Comparison of ENCODE assay signal across 30 cellular contexts in genomic region chr13:113164492-113164891, GRCh38. TPM values are rescaled to one million over a fixed set of nuclear protein-coding genes. Genes with fewer than 3 reads are reported as not detected.
DNase-seq lines count a peak whose midpoint lies in the region; ATAC-seq, FAIRE-seq and TF ChIP-seq lines count a peak whose summit lies in the region.
"Had no signal": no experiment of that assay in that cellular context is flagged by ENCODE, and none has a peak within 500 bp of the region (broad histone marks: within the 10 kb centered on the region; RNA-seq: fewer than 3 reads in every experiment).

No MANE protein-coding gene starts in this region.

- peaks cover 0 to 7% of the 10 kb centered on the region in 2 donors for H3K9me3 Mint-ChIP-seq in effector memory CD8-positive, alpha-beta T cell
- H3K9me3 Mint-ChIP-seq: dendritic cell treated with granulocyte-macrophage colony-stimulating factor and Interleukin-4, amounts not matched to agents 40 ng/mL and 50 ng/mL, for 4 days had no signal

- WGBS in HepG2 (ENCODE audit: low lambda C conversion rate), result 93% methylated on average over 12 of the region's 12 CpGs

- H3K4me1 ChIP-seq in DND-41 (ENCODE audit: insufficient read depth, low read length) (no peaks in the 10 kb centered on the region; the same call in 1 of the 2 replicates), HepG2 (ENCODE audit: insufficient read depth, low read length) (peaks cover 19% of the 10 kb centered on the region)
- H3K4me1 ChIP-seq: gastroesophageal sphincter, upper lobe of right lung had no signal

- BruUV-seq in HepG2 (replicated peaks; lab: Mats Ljungman, UMichigan), result no TSS peak

- TF ChIP-seq POLR2A in HepG2 (IDR thresholded peaks at IDR 0.05; ENCODE audit: insufficient read depth in 1 of 2, low read depth in 2 of 2, low read length in 2 of 2), result no peak

- H3K27me3 Mint-ChIP-seq in effector memory CD8-positive, alpha-beta T cell, result no peaks in the 10 kb centered on the region

- H3K79me2 ChIP-seq in DND-41 (ENCODE audit: insufficient read depth, low read length), result no peaks in the 10 kb centered on the region
- H3K79me2 ChIP-seq in HepG2 (ENCODE audit: insufficient read depth, low read length), result no peaks in the 10 kb centered on the region

- peaks cover 6% of the 10 kb centered on the region for H3K27me3 ChIP-seq in DND-41 (ENCODE audit: insufficient read depth, low read length, poor library complexity)
- no peaks in the 10 kb centered on the region for H3K27me3 ChIP-seq in HepG2 (ENCODE audit: control insufficient read depth in 1 of 2, insufficient read depth in 2 of 2, low read length in 2 of 2)
- H3K27me3 ChIP-seq: ovary had no signal

- H3K4me3 ChIP-seq in DND-41 (ENCODE audit: low read depth in 1 of 2, low read length in 2 of 2) (no peak overlapping the region), HepG2 (replicated peaks in 1 of 3; ENCODE audit: insufficient read depth in 1 of 3, low read depth in 2 of 3, low read length in 3 of 3) (no peak overlapping the region)
- H3K4me3 ChIP-seq: cardiac muscle cell, gastroesophageal sphincter, ovary, upper lobe of right lung had no signal

- POLR2A ChIA-PET in HepG2 (lab: Yijun Ruan, JAX), result no interaction called here

- H3K9me3 ChIP-seq in DND-41 (ENCODE audit: insufficient read depth, low read length, severe bottlenecking), result no peaks in the 10 kb centered on the region
- no peaks in the 10 kb centered on the region for H3K9me3 ChIP-seq in HepG2 (ENCODE audit: low read length)
- H3K9me3 ChIP-seq: ovary, SK-N-SH, upper lobe of right lung had no signal

- H4K20me1 ChIP-seq in DND-41 (ENCODE audit: insufficient read depth, low read length), result no peaks in the 10 kb centered on the region; the same call in 1 of the 2 replicates
- H4K20me1 ChIP-seq in HepG2 (ENCODE audit: insufficient read depth, low read length), result no peaks in the 10 kb centered on the region

- ATAC-seq in DND-41 (ENCODE audit: insufficient read depth, low read depth) (peak; percentile 83), HepG2 (no peak)
- peak; percentile 33 for ATAC-seq in effector memory CD8-positive, alpha-beta T cell (replicated peaks)
- ATAC-seq: gastroesophageal sphincter, left lobe of liver, upper lobe of right lung had no signal

- no peak for FAIRE-seq in HepG2 (lab: Jason Lieb, UNC)

- in situ Hi-C loops in HepG2 (cut with HindIII; ENCODE audit: extremely low pct_ligation_motif_present, low pct_unique_long_range_greater_than_20kb), result no loop called here

- no peak overlapping the region for H3K9ac ChIP-seq in DND-41 (ENCODE audit: low read depth, low read length)
- no peak overlapping the region for H3K9ac ChIP-seq in HepG2 (ENCODE audit: insufficient read depth, low read depth, low read length)
- H3K9ac ChIP-seq: SK-N-SH had no signal

- H3K4me1 Mint-ChIP-seq in effector memory CD8-positive, alpha-beta T cell (ENCODE audit: low read depth in 2 of 2), result peaks cover 27 to 29% of the 10 kb centered on the region in 2 donors

- TF ChIP-seq RAD21 in HepG2 (CRISPR knock-in tag; IDR thresholded peaks at IDR 0.05), result no peak

- H3K36me3 ChIP-seq in DND-41 (ENCODE audit: insufficient read depth, low read length), result peaks cover 2% of the 10 kb centered on the region; the same call in 1 of the 2 replicates
- H3K36me3 ChIP-seq in HepG2 (replicated peaks in 1 of 2; ENCODE audit: control insufficient read depth in 1 of 2, insufficient read depth in 2 of 2, low read length in 2 of 2), result no peaks in the 10 kb centered on the region; a peak in 1 of 5 replicates
- H3K36me3 ChIP-seq: cardiac muscle cell, ovary, upper lobe of right lung had no signal

- TF ChIP-seq CTCF in DND-41 (IDR thresholded peaks at IDR 0.05; ENCODE audit: borderline replicate concordance, extremely low read depth, low read length, poor library complexity, severe bottlenecking) (no peak), HepG2 (CRISPR knock-in tag; IDR thresholded peaks at IDR 0.05) (no peak)

- peak overlapping the region in 1 of 2 donors; percentile 53 for H3K4me3 Mint-ChIP-seq in effector memory CD8-positive, alpha-beta T cell
- H3K4me3 Mint-ChIP-seq: dendritic cell treated with granulocyte-macrophage colony-stimulating factor and Interleukin-4, amounts not matched to agents 40 ng/mL and 50 ng/mL, for 4 days had no signal

- H3K4me2 ChIP-seq in DND-41 (ENCODE audit: insufficient read depth, low read length) (no peak overlapping the region), HepG2 (ENCODE audit: low read depth, low read length) (no peak overlapping the region)
- H3K4me2 ChIP-seq: SK-N-SH had no signal

- TF ChIP-seq EP300 in HepG2 (IDR thresholded peaks at IDR 0.05; ENCODE audit: low read depth in 2 of 2, low read length in 2 of 2), result no peak
- no peak for TF ChIP-seq EP300 in HepG2 (CRISPR knock-in tag; IDR thresholded peaks at IDR 0.05; ENCODE audit: borderline replicate concordance)

- H2AFZ ChIP-seq in DND-41 (ENCODE audit: low read depth, low read length) (no peak overlapping the region), HepG2 (ENCODE audit: low read length) (no peak overlapping the region)

- CTCF ChIA-PET in HepG2 (lab: Yijun Ruan, JAX; ENCODE audit: low intra/inter-chr PET ratio, low total read pairs), result no interaction called here

- H3K36me3 Mint-ChIP-seq in effector memory CD8-positive, alpha-beta T cell (ENCODE audit: insufficient read depth), result peaks cover 14% of the 10 kb centered on the region

- intact Hi-C loops in HepG2 (cut with micrococcal nuclease; ENCODE audit: unreplicated experiment), result no loop called here

- DNase-seq in NCI-H82 (lab: John Stamatoyannopoulos, UW) (peak; percentile 37), NCI-H82 treated with DMSO at 0.1 percent for 48 hours (lab: John Stamatoyannopoulos, UW; ENCODE audit: unreplicated experiment) (no peak), DND-41 (peak; percentile 69), HepG2 (ENCODE audit: low spot score) (no peak), SKM-1 treated with dmso at 0.1 percent for 144 hours (lab: John Stamatoyannopoulos, UW; ENCODE audit: unreplicated experiment) (no peak)
- no peak for DNase-seq in effector memory CD8-positive, alpha-beta T cell
- DNase-seq: activated CD4-positive, CD25-positive, alpha-beta regulatory T cell; activated naive CD4-positive, alpha-beta T cell treated with Interleukin-2 at 50 U/mL for 16 hours; activated T-cell treated with anti-CD3 and anti-CD28 coated beads, Interleukin-2, amount 50 U/mL, for 48 hours; amygdala; DMS79 treated with DMSO at 0.1 percent for 48 hours; GOT3; hypothalamus; IMR-90; mesendoderm; NCI-H1105 treated with DMSO at 0.1 percent for 48 hours; NCI-H2029; NCI-H2227 treated with DMSO at 0.1 percent for 48 hours; ovary; SK-N-SH; substantia nigra; T-helper 9 cell; upper lobe of right lung had no signal

- no peak overlapping the region for H3K27ac ChIP-seq in DND-41 (ENCODE audit: low read length)
- H3K27ac ChIP-seq in HepG2 (ENCODE audit: extremely low read length, insufficient read depth, low read length), result no peak overlapping the region
- H3K27ac ChIP-seq: 22Rv1, cardiac muscle cell, gastroesophageal sphincter, ovary, RWPE1, upper lobe of right lung had no signal

- H3K27ac Mint-ChIP-seq in effector memory CD8-positive, alpha-beta T cell, result no peak overlapping the region
- H3K27ac Mint-ChIP-seq: dendritic cell treated with granulocyte-macrophage colony-stimulating factor and Interleukin-4, amounts not matched to agents 40 ng/mL and 50 ng/mL, for 4 days had no signal

RNA-seq across cellular contexts. Expression of gene PROZ, which starts 6.0 kb away (rescaled TPM):
- total RNA-seq in HepG2 (2016; rRNA removed; fragmentation: Illumina TruSeq; extraction: Trizol), result 2.1 and 5.6 TPM in 2 replicates
- 0.20 and 0.35 TPM in 2 replicates for total RNA-seq in HepG2 (2016; cell fraction: cytosol; rRNA removed; fragmentation: Illumina TruSeq; extraction: Trizol; ENCODE audit: low read depth)
- 1.9 and 5.3 TPM in 2 replicates for total RNA-seq in HepG2 (2016; cell fraction: insoluble cytoplasmic fraction; rRNA removed; fragmentation: Illumina TruSeq; extraction: Trizol)
- 0.62 and 0.93 TPM in 2 replicates for total RNA-seq in HepG2 (2016; cell fraction: membrane; rRNA removed; fragmentation: Illumina TruSeq; extraction: Trizol)
- total RNA-seq in HepG2 (2016; cell fraction: nucleus; rRNA removed; fragmentation: Illumina TruSeq; extraction: Trizol), result 3.0 and 4.0 TPM in 2 replicates
- polyA plus RNA-seq in HepG2 (2011; rRNA removed), result 22.5 and 26.1 TPM in 2 replicates
- polyA plus RNA-seq in HepG2 (2011; cell fraction: cytosol; rRNA removed), result 14.4 and 16.0 TPM in 2 replicates
- polyA plus RNA-seq in HepG2 (2011; cell fraction: nucleus; rRNA removed), result 45.5 and 49.7 TPM in 2 replicates
- polyA plus RNA-seq in HepG2 (2012), result 12.7 and 14.1 TPM in 2 replicates
- 0.23 and 0.67 TPM in 2 replicates for polyA plus RNA-seq in HepG2 (2016; cell fraction: cytosol; fragmentation: Illumina TruSeq; extraction: Trizol; ENCODE audit: low read depth)
- polyA plus RNA-seq in HepG2 (2016; cell fraction: insoluble cytoplasmic fraction; fragmentation: Illumina TruSeq; extraction: Trizol; ENCODE audit: low read depth), result 1.6 and 2.1 TPM in 2 replicates
- 0.70 and 0.93 TPM in 2 replicates for polyA plus RNA-seq in HepG2 (2016; cell fraction: membrane; fragmentation: Illumina TruSeq; extraction: Trizol; ENCODE audit: low read depth)
- polyA plus RNA-seq in HepG2 (2016; cell fraction: nucleus; fragmentation: Illumina TruSeq; extraction: Trizol; ENCODE audit: insufficient read depth, low read depth), result 10.7 and 11.6 TPM in 2 replicates
- polyA minus RNA-seq in HepG2 (2011; rRNA and poly(A)+ RNA removed; ENCODE audit: low replicate concordance), result 5.4 TPM in 1 of 2 replicates, not detected in the other
- polyA minus RNA-seq in HepG2 (2011; cell fraction: cytosol; rRNA and poly(A)+ RNA removed), result 4.9 and 8.4 TPM in 2 replicates
- 3.1 and 4.4 TPM in 2 replicates for polyA minus RNA-seq in HepG2 (2011; cell fraction: nucleus; rRNA and poly(A)+ RNA removed)
- total RNA-seq: activated CD8-positive, alpha-beta memory T cell treated with anti-CD3 and anti-CD28 coated beads for 36 hours; cardiac muscle cell; gastroesophageal sphincter; IMR-90; ovary; upper lobe of right lung had no signal
- polyA plus RNA-seq: IMR-90, ovary, SK-N-SH had no signal

RNA-seq across cellular contexts. Expression of gene F10, which starts 41.9 kb away (rescaled TPM):
- total RNA-seq in HepG2 (2016; rRNA removed; fragmentation: Illumina TruSeq; extraction: Trizol), result 19.9 and 58.4 TPM in 2 replicates
- total RNA-seq in HepG2 (2016; cell fraction: cytosol; rRNA removed; fragmentation: Illumina TruSeq; extraction: Trizol; ENCODE audit: low read depth), result 11.2 and 12.3 TPM in 2 replicates
- total RNA-seq in HepG2 (2016; cell fraction: insoluble cytoplasmic fraction; rRNA removed; fragmentation: Illumina TruSeq; extraction: Trizol), result 18.9 and 61.6 TPM in 2 replicates
- 12.7 and 13.1 TPM in 2 replicates for total RNA-seq in HepG2 (2016; cell fraction: membrane; rRNA removed; fragmentation: Illumina TruSeq; extraction: Trizol)
- 43.8 and 53.5 TPM in 2 replicates for total RNA-seq in HepG2 (2016; cell fraction: nucleus; rRNA removed; fragmentation: Illumina TruSeq; extraction: Trizol)
- 237 and 317 TPM in 2 replicates for polyA plus RNA-seq in HepG2 (2011; rRNA removed)
- polyA plus RNA-seq in HepG2 (2011; cell fraction: cytosol; rRNA removed), result 277 and 280 TPM in 2 replicates
- 231 and 240 TPM in 2 replicates for polyA plus RNA-seq in HepG2 (2011; cell fraction: nucleus; rRNA removed)
- polyA plus RNA-seq in HepG2 (2012), result 150 and 219 TPM in 2 replicates
- polyA plus RNA-seq in HepG2 (2016; cell fraction: cytosol; fragmentation: Illumina TruSeq; extraction: Trizol; ENCODE audit: low read depth), result 11.6 and 13.0 TPM in 2 replicates
- polyA plus RNA-seq in HepG2 (2016; cell fraction: insoluble cytoplasmic fraction; fragmentation: Illumina TruSeq; extraction: Trizol; ENCODE audit: low read depth), result 18.4 and 19.4 TPM in 2 replicates
- polyA plus RNA-seq in HepG2 (2016; cell fraction: membrane; fragmentation: Illumina TruSeq; extraction: Trizol; ENCODE audit: low read depth), result 10.3 and 10.6 TPM in 2 replicates
- polyA plus RNA-seq in HepG2 (2016; cell fraction: nucleus; fragmentation: Illumina TruSeq; extraction: Trizol; ENCODE audit: insufficient read depth, low read depth), result 82.4 and 83.6 TPM in 2 replicates
- 117 TPM in 1 of 2 replicates, not detected in the other for polyA minus RNA-seq in HepG2 (2011; rRNA and poly(A)+ RNA removed; ENCODE audit: low replicate concordance)
- polyA minus RNA-seq in HepG2 (2011; cell fraction: cytosol; rRNA and poly(A)+ RNA removed), result 61.5 and 79.5 TPM in 2 replicates
- 44.3 and 53.6 TPM in 2 replicates for polyA minus RNA-seq in HepG2 (2011; cell fraction: nucleus; rRNA and poly(A)+ RNA removed)
- total RNA-seq: activated CD8-positive, alpha-beta memory T cell treated with anti-CD3 and anti-CD28 coated beads for 36 hours had no signal

RNA-seq across cellular contexts. Expression of gene PCID2, which starts 44.0 kb away (rescaled TPM):
- total RNA-seq in HepG2 (2016; rRNA removed; fragmentation: Illumina TruSeq; extraction: Trizol), result 65.0 and 76.4 TPM in 2 replicates
- 16.3 and 17.9 TPM in 2 replicates for total RNA-seq in HepG2 (2016; cell fraction: cytosol; rRNA removed; fragmentation: Illumina TruSeq; extraction: Trizol; ENCODE audit: low read depth)
- 67.6 and 78.5 TPM in 2 replicates for total RNA-seq in HepG2 (2016; cell fraction: insoluble cytoplasmic fraction; rRNA removed; fragmentation: Illumina TruSeq; extraction: Trizol)
- total RNA-seq in HepG2 (2016; cell fraction: membrane; rRNA removed; fragmentation: Illumina TruSeq; extraction: Trizol), result 25.4 and 26.5 TPM in 2 replicates
- total RNA-seq in HepG2 (2016; cell fraction: nucleus; rRNA removed; fragmentation: Illumina TruSeq; extraction: Trizol), result 58.5 and 66.9 TPM in 2 replicates
- 104 and 111 TPM in 2 replicates for polyA plus RNA-seq in HepG2 (2011; rRNA removed)
- polyA plus RNA-seq in HepG2 (2011; cell fraction: cytosol; rRNA removed), result 47.7 and 57.2 TPM in 2 replicates
- polyA plus RNA-seq in HepG2 (2011; cell fraction: nucleus; rRNA removed), result 185 and 190 TPM in 2 replicates
- 56.8 and 63.4 TPM in 2 replicates for polyA plus RNA-seq in HepG2 (2012)
- polyA plus RNA-seq in HepG2 (2016; cell fraction: cytosol; fragmentation: Illumina TruSeq; extraction: Trizol; ENCODE audit: low read depth), result 9.0 and 9.1 TPM in 2 replicates
- 68.7 and 72.7 TPM in 2 replicates for polyA plus RNA-seq in HepG2 (2016; cell fraction: insoluble cytoplasmic fraction; fragmentation: Illumina TruSeq; extraction: Trizol; ENCODE audit: low read depth)
- 14.2 and 15.6 TPM in 2 replicates for polyA plus RNA-seq in HepG2 (2016; cell fraction: membrane; fragmentation: Illumina TruSeq; extraction: Trizol; ENCODE audit: low read depth)
- polyA plus RNA-seq in HepG2 (2016; cell fraction: nucleus; fragmentation: Illumina TruSeq; extraction: Trizol; ENCODE audit: insufficient read depth, low read depth), result 89.2 and 96.9 TPM in 2 replicates
- polyA minus RNA-seq in HepG2 (2011; rRNA and poly(A)+ RNA removed; ENCODE audit: low replicate concordance), result 52.5 and 174 TPM in 2 replicates
- polyA minus RNA-seq in HepG2 (2011; cell fraction: cytosol; rRNA and poly(A)+ RNA removed), result 23.5 and 34.0 TPM in 2 replicates
- 161 and 207 TPM in 2 replicates for polyA minus RNA-seq in HepG2 (2011; cell fraction: nucleus; rRNA and poly(A)+ RNA removed)

RNA-seq across cellular contexts. Expression of gene CUL4A, which starts 44.9 kb away (rescaled TPM):
- total RNA-seq in HepG2 (2016; rRNA removed; fragmentation: Illumina TruSeq; extraction: Trizol), result 75.3 and 95.5 TPM in 2 replicates
- total RNA-seq in HepG2 (2016; cell fraction: cytosol; rRNA removed; fragmentation: Illumina TruSeq; extraction: Trizol; ENCODE audit: low read depth), result 28.8 and 32.0 TPM in 2 replicates
- total RNA-seq in HepG2 (2016; cell fraction: insoluble cytoplasmic fraction; rRNA removed; fragmentation: Illumina TruSeq; extraction: Trizol), result 69.1 and 83.4 TPM in 2 replicates
- 51.1 and 52.1 TPM in 2 replicates for total RNA-seq in HepG2 (2016; cell fraction: membrane; rRNA removed; fragmentation: Illumina TruSeq; extraction: Trizol)
- total RNA-seq in HepG2 (2016; cell fraction: nucleus; rRNA removed; fragmentation: Illumina TruSeq; extraction: Trizol), result 55.3 and 56.2 TPM in 2 replicates
- 51.2 and 60.8 TPM in 2 replicates for polyA plus RNA-seq in HepG2 (2011; rRNA removed)
- polyA plus RNA-seq in HepG2 (2011; cell fraction: cytosol; rRNA removed), result 42.4 and 43.4 TPM in 2 replicates
- polyA plus RNA-seq in HepG2 (2011; cell fraction: nucleus; rRNA removed), result 121 and 126 TPM in 2 replicates
- polyA plus RNA-seq in HepG2 (2012), result 72.5 and 74.5 TPM in 2 replicates
- 28.6 and 31.9 TPM in 2 replicates for polyA plus RNA-seq in HepG2 (2016; cell fraction: cytosol; fragmentation: Illumina TruSeq; extraction: Trizol; ENCODE audit: low read depth)
- 70.4 and 80.3 TPM in 2 replicates for polyA plus RNA-seq in HepG2 (2016; cell fraction: insoluble cytoplasmic fraction; fragmentation: Illumina TruSeq; extraction: Trizol; ENCODE audit: low read depth)
- polyA plus RNA-seq in HepG2 (2016; cell fraction: membrane; fragmentation: Illumina TruSeq; extraction: Trizol; ENCODE audit: low read depth), result 28.8 and 29.9 TPM in 2 replicates
- polyA plus RNA-seq in HepG2 (2016; cell fraction: nucleus; fragmentation: Illumina TruSeq; extraction: Trizol; ENCODE audit: insufficient read depth, low read depth), result 99.2 and 101 TPM in 2 replicates
- 93.3 and 188 TPM in 2 replicates for polyA minus RNA-seq in HepG2 (2011; rRNA and poly(A)+ RNA removed; ENCODE audit: low replicate concordance)
- polyA minus RNA-seq in HepG2 (2011; cell fraction: cytosol; rRNA and poly(A)+ RNA removed), result 29.4 and 37.2 TPM in 2 replicates
- 74.4 and 75.7 TPM in 2 replicates for polyA minus RNA-seq in HepG2 (2011; cell fraction: nucleus; rRNA and poly(A)+ RNA removed)

RNA-seq across cellular contexts. Expression of gene F7, which starts 58.9 kb away (rescaled TPM):
- total RNA-seq in HepG2 (2016; rRNA removed; fragmentation: Illumina TruSeq; extraction: Trizol), result 7.2 and 12.6 TPM in 2 replicates
- 0.61 and 0.71 TPM in 2 replicates for total RNA-seq in HepG2 (2016; cell fraction: cytosol; rRNA removed; fragmentation: Illumina TruSeq; extraction: Trizol; ENCODE audit: low read depth)
- total RNA-seq in HepG2 (2016; cell fraction: insoluble cytoplasmic fraction; rRNA removed; fragmentation: Illumina TruSeq; extraction: Trizol), result 6.7 and 12.9 TPM in 2 replicates
- 1.9 and 2.2 TPM in 2 replicates for total RNA-seq in HepG2 (2016; cell fraction: membrane; rRNA removed; fragmentation: Illumina TruSeq; extraction: Trizol)
- total RNA-seq in HepG2 (2016; cell fraction: nucleus; rRNA removed; fragmentation: Illumina TruSeq; extraction: Trizol), result 10.3 and 10.6 TPM in 2 replicates
- polyA plus RNA-seq in HepG2 (2011; rRNA removed), result 26.5 and 39.9 TPM in 2 replicates
- 21.7 and 26.2 TPM in 2 replicates for polyA plus RNA-seq in HepG2 (2011; cell fraction: cytosol; rRNA removed)
- polyA plus RNA-seq in HepG2 (2011; cell fraction: nucleus; rRNA removed), result 105 and 121 TPM in 2 replicates
- 45.9 and 52.4 TPM in 2 replicates for polyA plus RNA-seq in HepG2 (2012)
- 0.51 and 0.52 TPM in 2 replicates for polyA plus RNA-seq in HepG2 (2016; cell fraction: cytosol; fragmentation: Illumina TruSeq; extraction: Trizol; ENCODE audit: low read depth)
- polyA plus RNA-seq in HepG2 (2016; cell fraction: insoluble cytoplasmic fraction; fragmentation: Illumina TruSeq; extraction: Trizol; ENCODE audit: low read depth), result 7.0 and 7.3 TPM in 2 replicates
- polyA plus RNA-seq in HepG2 (2016; cell fraction: membrane; fragmentation: Illumina TruSeq; extraction: Trizol; ENCODE audit: low read depth), result 1.1 and 1.6 TPM in 2 replicates
- polyA plus RNA-seq in HepG2 (2016; cell fraction: nucleus; fragmentation: Illumina TruSeq; extraction: Trizol; ENCODE audit: insufficient read depth, low read depth), result 23.6 and 26.7 TPM in 2 replicates
- polyA minus RNA-seq in HepG2 (2011; rRNA and poly(A)+ RNA removed; ENCODE audit: low replicate concordance), result 43.0 TPM in 1 of 2 replicates, not detected in the other
- 8.7 and 12.9 TPM in 2 replicates for polyA minus RNA-seq in HepG2 (2011; cell fraction: cytosol; rRNA and poly(A)+ RNA removed)
- polyA minus RNA-seq in HepG2 (2011; cell fraction: nucleus; rRNA and poly(A)+ RNA removed), result 14.7 and 15.7 TPM in 2 replicates
- polyA plus RNA-seq: cardiac muscle cell, SK-N-SH had no signal

Comparison
In these comparisons a context has a peak if more than half of its experiments do, and no peak if none do; other contexts are left out.
1. DNase-seq: peak in NCI-H82 (single experiment) and DND-41 (single experiment); none in NCI-H82 treated with DMSO at 0.1 percent for 48 hours (single experiment), effector memory CD8-positive, alpha-beta T cell (0 of 3), HepG2 (single experiment) and SKM-1 treated with dmso at 0.1 percent for 144 hours (single experiment).